ENCODE assay signal across 23 cellular contexts in genomic region chr4:88969746-88970145, GRCh38.
"Had no signal": no experiment of that assay in that cellular context is flagged by ENCODE, and none has a peak within 500 bp of the region (broad histone marks: within the 10 kb centered on the region; RNA-seq: fewer than 3 reads in every experiment).

No MANE protein-coding gene starts in this region.

- DNase-seq: activated CD4-positive, alpha-beta T cell treated with anti-CD3 and anti-CD28 coated beads for 48 hours; activated CD4-positive, alpha-beta T cell treated with anti-CD3 and anti-CD28 coated beads, Interleukin-2, amount 50 U/mL, for 4 hours; activated CD4-positive, CD25-positive, alpha-beta regulatory T cell treated with anti-CD3 and anti-CD28 coated beads, Interleukin-2, amount 50 U/mL, for 72 hours; activated CD8-positive, alpha-beta memory T cell treated with anti-CD3 and anti-CD28 coated beads, Interleukin-2, amount 10 ng/mL, durations not matched to agents 7 days and 5 days; activated gamma-delta T cell; activated naive CD4-positive, alpha-beta T cell treated with anti-CD3 and anti-CD28 coated beads for 36 hours; activated T-cell treated with anti-CD3 and anti-CD28 coated beads, Interleukin-2, amount 50 U/mL, for 48 hours; amygdala; cerebellar nuclear complex; KG1; NCI-H1092; NCI-H1417; NCI-H1930; NCI-H345; NCI-H510A; SIG-M5; T-helper 17 cell; T-helper 9 cell had no signal

- H3K4me3 Mint-ChIP-seq: activated CD8-positive, alpha-beta memory T cell treated with anti-CD3 and anti-CD28 coated beads, Interleukin-2, amount 10 ng/mL, durations not matched to agents 7 days and 5 days; activated naive CD4-positive, alpha-beta T cell treated with anti-CD3 and anti-CD28 coated beads for 36 hours; activated naive CD8-positive, alpha-beta T cell; activated T-helper 17 cell treated with anti-CD3 and anti-CD28 coated beads, Interleukin-2, amount 50 U/mL, for 72 hours; brain; T-helper 17 cell; WTC11 had no signal

- H3K9me3 Mint-ChIP-seq: WTC11 had no signal

- H3K27me3 Mint-ChIP-seq: brain, T-helper 17 cell had no signal

- FAIRE-seq: astrocyte had no signal

- H3K36me3 Mint-ChIP-seq: activated CD8-positive, alpha-beta memory T cell treated with anti-CD3 and anti-CD28 coated beads, Interleukin-2, amount 10 ng/mL, durations not matched to agents 7 days and 5 days; activated naive CD8-positive, alpha-beta T cell; WTC11 had no signal

- H3K4me1 Mint-ChIP-seq: activated CD8-positive, alpha-beta memory T cell treated with anti-CD3 and anti-CD28 coated beads, Interleukin-2, amount 10 ng/mL, durations not matched to agents 7 days and 5 days; brain; T-helper 17 cell had no signal

- H3K27ac Mint-ChIP-seq: activated CD8-positive, alpha-beta memory T cell treated with anti-CD3 and anti-CD28 coated beads, Interleukin-2, amount 10 ng/mL, durations not matched to agents 7 days and 5 days; activated naive CD4-positive, alpha-beta T cell treated with anti-CD3 and anti-CD28 coated beads for 36 hours; activated naive CD8-positive, alpha-beta T cell; activated T-helper 17 cell treated with anti-CD3 and anti-CD28 coated beads, Interleukin-2, amount 50 U/mL, for 72 hours; T-helper 17 cell; WTC11 had no signal
